ENCODE assay signal across 17 cellular contexts in the genomic region with DNA sequence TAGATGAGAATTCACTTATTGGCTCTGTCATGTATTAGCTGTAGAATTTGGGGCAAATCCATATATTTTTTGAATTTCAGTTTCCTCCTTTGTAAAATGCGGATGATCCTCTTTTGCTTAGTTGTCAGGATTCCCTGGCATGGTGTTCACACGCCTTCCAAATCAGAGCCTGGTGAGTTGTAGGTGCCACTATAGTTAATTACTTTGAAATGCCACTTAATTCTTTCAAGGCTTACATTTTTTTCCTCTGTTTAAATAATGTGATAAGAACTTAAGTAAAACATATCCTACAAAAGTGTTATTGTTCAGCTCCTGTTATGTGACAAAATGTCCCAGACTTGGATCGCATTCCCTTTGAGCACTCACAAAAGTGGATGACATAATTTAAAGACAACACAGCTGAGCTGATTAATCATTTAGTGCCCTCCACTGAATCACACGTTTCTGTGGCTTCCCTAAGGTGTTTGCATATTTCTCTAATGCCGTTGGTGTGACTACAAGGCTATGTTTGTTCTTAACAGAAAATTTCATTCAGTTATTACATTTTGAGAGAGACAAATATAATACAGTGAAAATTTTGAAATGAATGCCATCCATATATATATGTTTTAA.
DNase-seq lines count a peak whose midpoint lies in the region; ATAC-seq, FAIRE-seq and TF ChIP-seq lines count a peak whose summit lies in the region.
"Had no signal": no experiment of that assay in that cellular context is flagged by ENCODE, and none has a peak within 500 bp of the region (broad histone marks: within the 10 kb centered on the region; RNA-seq: fewer than 3 reads in every experiment).

No MANE protein-coding gene starts in this region.

- peak; percentile 57 for DNase-seq in Calu3
- peak; percentile 73 for DNase-seq in astrocyte (ENCODE audit: low read depth)
- peak; percentile 5 for DNase-seq in mesenchymal stem cell
- no peak for DNase-seq in NCI-H2196 treated with DMSO at 0.1 percent for 48 hours (lab: John Stamatoyannopoulos, UW; ENCODE audit: unreplicated experiment)
- no peak for DNase-seq in T-helper 1 cell
- no peak for DNase-seq in hypothalamus (lab: John Stamatoyannopoulos, UW)
- no peak for DNase-seq in stimulated activated CD4-positive, alpha-beta T cell treated with anti-CD3 and anti-CD28 coated beads, Interleukin-15, amount 100 ng/mL, for 24 hours
- DNase-seq: activated B cell treated with CpG ODN at 0.5 μM for 24 hours; activated CD8-positive, alpha-beta memory T cell treated with anti-CD3 and anti-CD28 coated beads, Interleukin-2, amount 50 U/mL, for 4 hours; DMS79 treated with DMSO at 0.1 percent for 48 hours; mesendoderm; NCI-H2081; tibial artery had no signal

- H3K4me1 ChIP-seq in astrocyte (ENCODE audit: insufficient read depth, low read length) = peaks cover 6% of the 10 kb centered on the region
- H3K4me1 ChIP-seq in mesenchymal stem cell (ENCODE audit: control insufficient read depth, insufficient read depth, low read depth, low read length) = no peaks in the 10 kb centered on the region
- H3K4me1 ChIP-seq: tibial artery had no signal

- no peak overlapping the region for H3K4me3 Mint-ChIP-seq in Calu3 (ENCODE audit: low read depth, unreplicated experiment)
- no peak overlapping the region for H3K4me3 Mint-ChIP-seq in astrocyte (ENCODE audit: unreplicated experiment)
- H3K4me3 Mint-ChIP-seq: activated B cell treated with CpG ODN at 0.5 μM for 24 hours; activated naive CD4-positive, alpha-beta T cell treated with anti-CD3 and anti-CD28 coated beads, Interleukin-2, amount 50 U/mL, for 24 hours had no signal

- CTCF ChIA-PET in Calu3 (lab: Charles Lee) = interaction anchor here (0.9 to 1.9 kb wide), 4 partner anchors 37 to 94 kb away, joined by 3 to 6 read pairs (median 5); no protein-coding TSS in a partner anchor

- H3K27me3 ChIP-seq in astrocyte (ENCODE audit: insufficient read depth, low read length) = no peaks in the 10 kb centered on the region
- no peaks in the 10 kb centered on the region for H3K27me3 ChIP-seq in mesenchymal stem cell (ENCODE audit: control insufficient read depth in 1 of 2, insufficient read depth in 1 of 2, low read length in 2 of 2)
- H3K27me3 ChIP-seq: esophagus muscularis mucosa, tibial artery had no signal

- TF ChIP-seq CTCF in Calu3 (IDR thresholded peaks at IDR 0.05; ENCODE audit: unreplicated experiment) (no peak), astrocyte (IDR thresholded peaks at IDR 0.05; ENCODE audit: insufficient read depth, low read depth, low read length) (no peak)

- no TSS peak for BruUV-seq in Calu3 (replicated peaks; lab: Mats Ljungman, UMichigan)

- H3K9ac ChIP-seq in astrocyte (ENCODE audit: low read length) (peak overlapping the region; percentile 49), mesenchymal stem cell (ENCODE audit: low read length) (no peak overlapping the region)

- H3K79me2 ChIP-seq in astrocyte (ENCODE audit: insufficient read depth, low read length) = no peaks in the 10 kb centered on the region

- H3K27ac Mint-ChIP-seq in Calu3 (ENCODE audit: unreplicated experiment) = peak overlapping the region; percentile 85
- H3K27ac Mint-ChIP-seq in astrocyte (ENCODE audit: unreplicated experiment) = peak overlapping the region; percentile 78
- H3K27ac Mint-ChIP-seq: activated B cell treated with CpG ODN at 0.5 μM for 24 hours; activated naive CD4-positive, alpha-beta T cell treated with anti-CD3 and anti-CD28 coated beads, Interleukin-2, amount 50 U/mL, for 24 hours had no signal

- H3K9me3 Mint-ChIP-seq in Calu3 (ENCODE audit: low read depth, unreplicated experiment) = no peaks in the 10 kb centered on the region
- no peaks in the 10 kb centered on the region for H3K9me3 Mint-ChIP-seq in astrocyte (ENCODE audit: unreplicated experiment)
- H3K9me3 Mint-ChIP-seq: activated naive CD4-positive, alpha-beta T cell treated with anti-CD3 and anti-CD28 coated beads, Interleukin-2, amount 50 U/mL, for 24 hours had no signal

- intact Hi-C loops in Calu3 (cut with micrococcal nuclease; ENCODE audit: unreplicated experiment) = loop anchor here (2.0 kb wide), 1 partner anchor 37 kb away; no protein-coding TSS in a partner anchor

- WGBS in mesenchymal stem cell = 35% methylated on average over 2 of the region's 5 CpGs

- peak; percentile 41 for ATAC-seq in HG03432 (IDR thresholded peaks at IDR 0.05; ENCODE audit: unreplicated experiment)

- no peak overlapping the region for H3K14ac ChIP-seq in mesenchymal stem cell (ENCODE audit: low read length in 2 of 2)

- no peaks in the 10 kb centered on the region for H4K20me1 ChIP-seq in astrocyte (ENCODE audit: insufficient read depth, low read length)

- FAIRE-seq in astrocyte (lab: Jason Lieb, UNC) = no peak
- FAIRE-seq: GM12891 had no signal

- no peak overlapping the region for H4K91ac ChIP-seq in mesenchymal stem cell (ENCODE audit: low read length)

- H2BK12ac ChIP-seq in mesenchymal stem cell (ENCODE audit: low read length in 2 of 2) = no peak overlapping the region

- H3K36me3 ChIP-seq in astrocyte (ENCODE audit: insufficient read depth, low read length) (no peaks in the 10 kb centered on the region), mesenchymal stem cell (ENCODE audit: control insufficient read depth in 1 of 2, insufficient read depth in 2 of 2, low read depth in 1 of 2, low read length in 2 of 2) (no peaks in the 10 kb centered on the region)
- H3K36me3 ChIP-seq: esophagus muscularis mucosa, tibial artery had no signal

- H3K23ac ChIP-seq in mesenchymal stem cell (ENCODE audit: low read length in 2 of 2) = no peak overlapping the region

- H2BK5ac ChIP-seq in mesenchymal stem cell (ENCODE audit: low read depth, low read length, poor library complexity, severe bottlenecking) = no peak overlapping the region

- peaks cover 56% of the 10 kb centered on the region for H3K4me1 Mint-ChIP-seq in Calu3 (ENCODE audit: low read depth, unreplicated experiment)
- peaks cover 25% of the 10 kb centered on the region for H3K4me1 Mint-ChIP-seq in astrocyte (ENCODE audit: low read depth, unreplicated experiment)
- H3K4me1 Mint-ChIP-seq: activated B cell treated with CpG ODN at 0.5 μM for 24 hours; activated naive CD4-positive, alpha-beta T cell treated with anti-CD3 and anti-CD28 coated beads, Interleukin-2, amount 50 U/mL, for 24 hours had no signal

- H3K79me1 ChIP-seq in mesenchymal stem cell (replicated peaks; ENCODE audit: low read length, poor library complexity, severe bottlenecking) = no peaks in the 10 kb centered on the region

- H4K8ac ChIP-seq in mesenchymal stem cell (ENCODE audit: low read length) = no peak overlapping the region

- peaks cover 1% of the 10 kb centered on the region for H3K36me3 Mint-ChIP-seq in Calu3 (ENCODE audit: insufficient read depth, unreplicated experiment)
- no peaks in the 10 kb centered on the region for H3K36me3 Mint-ChIP-seq in astrocyte (ENCODE audit: low read depth, unreplicated experiment)
- H3K36me3 Mint-ChIP-seq: activated naive CD4-positive, alpha-beta T cell treated with anti-CD3 and anti-CD28 coated beads, Interleukin-2, amount 50 U/mL, for 24 hours had no signal

- H3K9me3 ChIP-seq in astrocyte (ENCODE audit: insufficient read depth, low read depth, low read length) (no peaks in the 10 kb centered on the region), mesenchymal stem cell (ENCODE audit: control insufficient read depth, low read length) (no peaks in the 10 kb centered on the region)
- H3K9me3 ChIP-seq: esophagus muscularis mucosa, tibial artery had no signal

- H3K27ac ChIP-seq in astrocyte (ENCODE audit: low read depth, low read length) = peak overlapping the region; percentile 66
- peak overlapping the region; percentile 67 for H3K27ac ChIP-seq in mesenchymal stem cell (ENCODE audit: low read length, poor library complexity, severe bottlenecking)
- H3K27ac ChIP-seq: esophagus muscularis mucosa, tibial artery had no signal

- no peak overlapping the region for H2BK120ac ChIP-seq in mesenchymal stem cell (ENCODE audit: low read depth, low read length)

- H3K18ac ChIP-seq in mesenchymal stem cell (ENCODE audit: low read depth in 1 of 2, low read length in 2 of 2) = no peak overlapping the region

- H3K27me3 Mint-ChIP-seq in Calu3 (ENCODE audit: unreplicated experiment) (no peaks in the 10 kb centered on the region), astrocyte (ENCODE audit: low read depth, unreplicated experiment) (no peaks in the 10 kb centered on the region)
- H3K27me3 Mint-ChIP-seq: activated B cell treated with CpG ODN at 0.5 μM for 24 hours; activated naive CD4-positive, alpha-beta T cell treated with anti-CD3 and anti-CD28 coated beads, Interleukin-2, amount 50 U/mL, for 24 hours had no signal

- H2AFZ ChIP-seq in astrocyte (ENCODE audit: low read depth, low read length) = no peak overlapping the region
- H2AFZ ChIP-seq in mesenchymal stem cell (ENCODE audit: low read depth, low read length) = no peak overlapping the region

- no peak overlapping the region for H2AK5ac ChIP-seq in mesenchymal stem cell (ENCODE audit: low read length, severe bottlenecking)

- H3K4me3 ChIP-seq in astrocyte (ENCODE audit: insufficient read depth, low read depth, low read length) (no peak overlapping the region), mesenchymal stem cell (ENCODE audit: insufficient read depth in 1 of 2, low read depth in 1 of 2, low read length in 2 of 2) (no peak overlapping the region)
- H3K4me3 ChIP-seq: esophagus muscularis mucosa, tibial artery had no signal

- no peak overlapping the region for H3K4ac ChIP-seq in mesenchymal stem cell (ENCODE audit: low read depth in 1 of 2, low read length in 2 of 2)

- no peak overlapping the region for H2BK15ac ChIP-seq in mesenchymal stem cell (ENCODE audit: low read depth, poor library complexity, severe bottlenecking)

- peak overlapping the region; percentile 50 for H3K4me2 ChIP-seq in astrocyte (ENCODE audit: low read length)
- H3K4me2 ChIP-seq in mesenchymal stem cell (ENCODE audit: low read length, poor library complexity, severe bottlenecking) = no peak overlapping the region

Comparison
In these comparisons a context has a peak if more than half of its experiments do, and no peak if none do; other contexts are left out.
1. DNase-seq: peak in Calu3 (single experiment), astrocyte (single experiment) and mesenchymal stem cell (single experiment); none in NCI-H2196 treated with DMSO at 0.1 percent for 48 hours (single experiment), T-helper 1 cell (0 of 5), hypothalamus (0 of 51) and stimulated activated CD4-positive, alpha-beta T cell treated with anti-CD3 and anti-CD28 coated beads, Interleukin-15, amount 100 ng/mL, for 24 hours (single experiment).